In the genomic region with DNA sequence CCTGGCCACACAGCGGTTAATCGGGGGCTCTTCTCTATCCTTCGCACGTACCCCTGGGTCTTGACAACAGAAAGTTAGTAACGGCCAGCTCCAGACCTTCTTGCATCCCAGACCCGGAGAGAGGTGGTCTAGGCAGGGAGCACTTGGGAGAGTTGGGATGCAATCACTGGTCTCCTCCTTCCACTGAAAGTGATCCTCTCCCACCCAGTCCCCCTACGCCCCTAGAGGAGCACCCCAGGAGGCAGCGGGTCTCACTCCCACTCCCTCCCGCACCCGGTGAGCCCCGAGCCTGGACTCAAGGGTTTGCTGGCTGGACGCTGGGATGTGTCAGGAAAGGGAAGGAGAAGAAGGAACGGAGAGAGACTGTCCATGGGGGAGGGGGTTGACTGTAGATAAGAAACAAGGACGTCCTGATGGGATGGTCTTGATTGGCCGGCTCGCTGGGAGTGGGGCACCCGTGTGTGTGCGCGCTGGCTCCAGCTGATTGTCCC, we compare ENCODE assay signal across 10 cellular contexts. TPM values are rescaled to one million over a fixed set of nuclear protein-coding genes. Genes with fewer than 3 reads are reported as not detected.
DNase-seq lines count a peak whose midpoint lies in the region; ATAC-seq and TF ChIP-seq lines count a peak whose summit lies in the region.
"Had no signal": no experiment of that assay in that cellular context is flagged by ENCODE, and none has a peak within 500 bp of the region (broad histone marks: within the 10 kb centered on the region; RNA-seq: fewer than 3 reads in every experiment).

No MANE protein-coding gene starts in this region.

- no peak for TF ChIP-seq CTCF in esophagus squamous epithelium (IDR thresholded peaks at IDR 0.05)
- no peak for TF ChIP-seq CTCF in osteocyte (IDR thresholded peaks at IDR 0.05)

- CTCF ChIA-PET in CD4-positive, alpha-beta memory T cell (lab: Charles Lee; ENCODE audit: partially characterized antibody) = no interaction called here

- H3K27ac ChIP-seq in CD4-positive, alpha-beta memory T cell (ENCODE audit: low read depth, low read length) = no peak overlapping the region
- H3K27ac ChIP-seq in SK-N-MC (no peak overlapping the region), esophagus squamous epithelium (peak overlapping the region in 1 of 4 donors; percentile 54)

- peaks cover 23% of the 10 kb centered on the region for H3K27me3 ChIP-seq in CD4-positive, alpha-beta memory T cell (ENCODE audit: insufficient read depth, low read length)
- peaks cover 0 to 68% (median 6%) of the 10 kb centered on the region in 4 donors for H3K27me3 ChIP-seq in esophagus squamous epithelium

- H3K36me3 ChIP-seq in CD4-positive, alpha-beta memory T cell (ENCODE audit: insufficient read depth, low read length) = no peaks in the 10 kb centered on the region
- H3K36me3 ChIP-seq in SK-N-MC (ENCODE audit: insufficient read depth, low read length) = no peaks in the 10 kb centered on the region
- no peaks in the 10 kb centered on the region for H3K36me3 ChIP-seq in esophagus squamous epithelium

- H3K36me3 Mint-ChIP-seq in CD4-positive, alpha-beta memory T cell = peaks cover 0 to 2% of the 10 kb centered on the region in 2 donors
- H3K36me3 Mint-ChIP-seq in osteocyte (ENCODE audit: unreplicated experiment) = no peaks in the 10 kb centered on the region

- H3K27me3 Mint-ChIP-seq in CD4-positive, alpha-beta memory T cell = peaks cover 38% of the 10 kb centered on the region in 2 donors
- peaks cover 72% of the 10 kb centered on the region for H3K27me3 Mint-ChIP-seq in osteocyte (ENCODE audit: unreplicated experiment)

- no peak overlapping the region for H3K27ac Mint-ChIP-seq in CD4-positive, alpha-beta memory T cell
- no peak overlapping the region for H3K27ac Mint-ChIP-seq in osteocyte (ENCODE audit: unreplicated experiment)

- peak overlapping the region; percentile 54 to 78 (median 71) for H3K4me3 Mint-ChIP-seq in CD4-positive, alpha-beta memory T cell
- H3K4me3 Mint-ChIP-seq in osteocyte (ENCODE audit: unreplicated experiment) = peak overlapping the region; percentile 45

- intact Hi-C loops in CD4-positive, alpha-beta memory T cell (cut with micrococcal nuclease) = no loop called here
- intact Hi-C loops in esophagus squamous epithelium (cut with DNase I) = no loop called here

- peaks cover 20 to 35% (median 22%) of the 10 kb centered on the region in 4 donors for H3K4me1 Mint-ChIP-seq in CD4-positive, alpha-beta memory T cell
- H3K4me1 Mint-ChIP-seq in osteocyte (ENCODE audit: unreplicated experiment) = peaks cover 25% of the 10 kb centered on the region

- DNase-seq in CD4-positive, alpha-beta memory T cell = peak in 1 of 5 donors; percentile 31
- DNase-seq in SK-N-MC (ENCODE audit: low read depth, low spot score) (no peak), esophagus squamous epithelium (lab: John Stamatoyannopoulos, UW) (no peak), osteocyte (ENCODE audit: extremely low spot score, unreplicated experiment) (no peak), UCSD-AML1 (lab: John Stamatoyannopoulos, UW; ENCODE audit: unreplicated experiment) (no peak), NCI-H2029 (lab: John Stamatoyannopoulos, UW) (no peak)
- no peak for DNase-seq in effector CD4-positive, alpha-beta T cell
- DNase-seq: trophoblast cell had no signal

- no peak for TF ChIP-seq POLR2A in esophagus squamous epithelium (IDR thresholded peaks at IDR 0.05)

- no peak for ATAC-seq in HG03025 (IDR thresholded peaks at IDR 0.05; ENCODE audit: low FRiP score, unreplicated experiment)

- 2 to 8% methylated on average over 8 to 12 of the region's 19 CpGs for WGBS in esophagus squamous epithelium, 2 donors

- H3K9me3 Mint-ChIP-seq in CD4-positive, alpha-beta memory T cell = no peaks in the 10 kb centered on the region
- no peaks in the 10 kb centered on the region for H3K9me3 Mint-ChIP-seq in osteocyte (ENCODE audit: unreplicated experiment)
- H3K9me3 Mint-ChIP-seq: activated naive CD4-positive, alpha-beta T cell treated with anti-CD3 and anti-CD28 coated beads, Interleukin-2, amount 50 U/mL, for 72 hours had no signal

- H3K4me3 ChIP-seq in CD4-positive, alpha-beta memory T cell (ENCODE audit: low read length in 2 of 2) = no peak overlapping the region
- 0 out of 2 replicates have a peak overlapping the region, but pooled peaks have one; percentile 77 for H3K4me3 ChIP-seq in SK-N-MC
- peak overlapping the region; percentile 38 to 68 (median 54) for H3K4me3 ChIP-seq in esophagus squamous epithelium

- no peak overlapping the region for H3K9ac ChIP-seq in SK-N-MC (ENCODE audit: insufficient read length)

- POLR2A ChIA-PET in CD4-positive, alpha-beta memory T cell (lab: Charles Lee; ENCODE audit: partially characterized antibody) = no interaction called here

- H3K9me3 ChIP-seq in CD4-positive, alpha-beta memory T cell (ENCODE audit: control insufficient read depth in 1 of 2, low read length in 2 of 2) = no peaks in the 10 kb centered on the region
- H3K9me3 ChIP-seq in SK-N-MC (ENCODE audit: low read depth, low read length) = no peaks in the 10 kb centered on the region
- H3K9me3 ChIP-seq in esophagus squamous epithelium = no peaks in the 10 kb centered on the region

- H3K4me1 ChIP-seq in CD4-positive, alpha-beta memory T cell (ENCODE audit: insufficient read depth, low read length) = peaks cover 11% of the 10 kb centered on the region
- peaks cover 5 to 45% (median 21%) of the 10 kb centered on the region in 3 donors for H3K4me1 ChIP-seq in esophagus squamous epithelium

RNA-seq across cellular contexts. Expression of gene RORB, which starts 2.0 kb away (rescaled TPM):
- not detected for total RNA-seq in CD4-positive, alpha-beta memory T cell
- polyA plus RNA-seq in CD4-positive, alpha-beta memory T cell = not detected
- 1 to 10 TPM in 1 of 4 donors, under 1 TPM in 3; 0.13 to 1.5 (median 0.50) TPM for total RNA-seq in esophagus squamous epithelium
- not detected in 2 replicates for total RNA-seq in osteocyte
- total RNA-seq: activated naive CD4-positive, alpha-beta T cell treated with anti-CD3 and anti-CD28 coated beads, Interleukin-2, amount 50 U/mL, for 72 hours had no signal

Comparison
In these comparisons a context has a peak if more than half of its experiments do, and no peak if none do; other contexts are left out.
1. H3K4me3 ChIP-seq: peak in SK-N-MC (single experiment) and esophagus squamous epithelium (4 of 4); none in CD4-positive, alpha-beta memory T cell (0 of 2).